In the genomic region with DNA sequence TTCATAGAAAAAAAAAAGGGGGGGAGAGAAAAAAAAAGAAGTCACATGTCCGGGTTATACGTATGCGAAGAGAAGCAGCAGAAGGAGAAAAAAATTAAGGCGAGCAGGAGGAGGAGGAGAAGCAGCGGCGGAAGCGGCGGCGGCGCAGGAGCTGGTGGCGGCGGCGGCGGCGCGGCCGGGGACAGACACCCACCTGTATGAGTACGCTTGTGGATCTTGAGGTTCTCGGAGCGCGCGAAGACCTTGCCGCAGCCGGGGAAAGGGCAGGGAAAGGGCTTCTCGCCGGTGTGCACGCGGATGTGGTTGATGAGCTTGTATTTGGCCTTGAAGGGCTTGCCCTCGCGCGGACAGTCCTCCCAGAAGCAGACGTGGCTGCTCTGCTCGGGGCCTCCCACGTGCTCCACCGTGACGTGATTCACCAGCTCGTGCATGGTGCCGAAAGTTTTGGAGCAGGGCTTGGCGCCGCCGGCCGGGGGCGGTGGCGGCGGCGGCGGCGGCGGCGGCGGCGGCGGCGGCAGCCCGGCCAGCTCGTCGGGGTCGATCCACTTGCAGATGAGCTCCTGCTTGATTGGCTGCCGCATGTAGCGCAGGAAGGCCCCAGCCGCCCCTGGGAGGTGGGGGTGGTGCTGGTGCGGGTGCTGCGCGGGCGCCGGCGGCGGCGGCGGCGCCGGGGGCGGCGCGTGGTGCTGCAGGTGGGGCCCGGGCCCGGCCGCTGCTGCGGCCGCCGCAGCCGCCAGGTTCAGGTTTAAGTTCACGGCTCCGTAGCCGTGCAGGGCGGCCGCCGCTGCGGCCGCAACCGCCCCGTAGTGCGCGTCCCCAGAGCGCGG, we compare ENCODE assay signal across 8 cellular contexts. TPM values are rescaled to one million over a fixed set of nuclear protein-coding genes. Genes with fewer than 3 reads are reported as not detected.
DNase-seq lines count a peak whose midpoint lies in the region; ATAC-seq and FAIRE-seq lines count a peak whose summit lies in the region.

No MANE protein-coding gene starts in this region.

- no peak overlapping the region for H3K27ac Mint-ChIP-seq in activated T-helper 17 cell treated with anti-CD3 and anti-CD28 coated beads, Interleukin-2, amount 50 U/mL, for 72 hours
- H3K27ac Mint-ChIP-seq in stimulated activated naive CD8-positive, alpha-beta T cell treated with anti-CD3 and anti-CD28 coated beads, Interleukin-15, amount 100 ng/mL, for 72 hours = peak overlapping the region in 1 of 2 donors; percentile 86

- peaks cover 10% of the 10 kb centered on the region for H3K4me1 Mint-ChIP-seq in activated T-helper 17 cell treated with anti-CD3 and anti-CD28 coated beads, Interleukin-2, amount 50 U/mL, for 72 hours
- peaks cover 31% of the 10 kb centered on the region for H3K4me1 Mint-ChIP-seq in stimulated activated naive CD8-positive, alpha-beta T cell treated with anti-CD3 and anti-CD28 coated beads, Interleukin-15, amount 100 ng/mL, for 72 hours

- H3K4me3 ChIP-seq in iPS-20b (ENCODE audit: low read length) = peak overlapping the region; percentile 94

- H3K36me3 ChIP-seq in iPS-20b (ENCODE audit: insufficient read depth, low read depth, low read length) = peaks cover 43% of the 10 kb centered on the region

- no peak overlapping the region for H3K27ac ChIP-seq in iPS-20b (ENCODE audit: low read length)

- ATAC-seq in activated T-helper 17 cell treated with anti-CD3 and anti-CD28 coated beads, Interleukin-2, amount 50 U/mL, for 72 hours (replicated peaks) = peak; percentile 62
- peak; percentile 68 for ATAC-seq in stimulated activated naive CD8-positive, alpha-beta T cell treated with anti-CD3 and anti-CD28 coated beads, Interleukin-15, amount 100 ng/mL, for 72 hours
- ATAC-seq in GM21360 (IDR thresholded peaks at IDR 0.05; ENCODE audit: unreplicated experiment) = no peak

- H3K27me3 ChIP-seq in iPS-20b (ENCODE audit: insufficient read depth, low read length) = peaks cover 48% of the 10 kb centered on the region

- FAIRE-seq in GM19239 (lab: Jason Lieb, UNC) = no peak

- no peaks in the 10 kb centered on the region for H3K9me3 ChIP-seq in iPS-20b (ENCODE audit: insufficient read depth, low read depth, low read length)

- H3K27me3 Mint-ChIP-seq in activated T-helper 17 cell treated with anti-CD3 and anti-CD28 coated beads, Interleukin-2, amount 50 U/mL, for 72 hours = peaks cover 61% of the 10 kb centered on the region
- peaks cover 88% of the 10 kb centered on the region for H3K27me3 Mint-ChIP-seq in stimulated activated naive CD8-positive, alpha-beta T cell treated with anti-CD3 and anti-CD28 coated beads, Interleukin-15, amount 100 ng/mL, for 72 hours

- H3K9me3 Mint-ChIP-seq in activated T-helper 17 cell treated with anti-CD3 and anti-CD28 coated beads, Interleukin-2, amount 50 U/mL, for 72 hours = no peaks in the 10 kb centered on the region
- no peaks in the 10 kb centered on the region for H3K9me3 Mint-ChIP-seq in stimulated activated naive CD8-positive, alpha-beta T cell treated with anti-CD3 and anti-CD28 coated beads, Interleukin-15, amount 100 ng/mL, for 72 hours

- peak; percentile 82 for DNase-seq in NCI-H345 (lab: John Stamatoyannopoulos, UW)
- no peak for DNase-seq in NCI-H345 treated with DMSO at 0.1 percent for 48 hours (lab: John Stamatoyannopoulos, UW; ENCODE audit: unreplicated experiment)
- DNase-seq in NCI-H146 treated with DMSO at 0.1 percent for 48 hours (lab: John Stamatoyannopoulos, UW; ENCODE audit: unreplicated experiment) = peak; percentile 80
- DNase-seq in stimulated activated naive CD8-positive, alpha-beta T cell treated with anti-CD3 and anti-CD28 coated beads, Interleukin-15, amount 100 ng/mL, for 72 hours = peak in 1 of 2 donors; percentile 64
- no peak for DNase-seq in GM19239 (ENCODE audit: insufficient read length, low spot score)

- peaks cover 34% of the 10 kb centered on the region; the same call in 1 of the 2 replicates for H3K4me1 ChIP-seq in iPS-20b (ENCODE audit: insufficient read depth, low read length)

- H3K36me3 Mint-ChIP-seq in activated T-helper 17 cell treated with anti-CD3 and anti-CD28 coated beads, Interleukin-2, amount 50 U/mL, for 72 hours (ENCODE audit: low read depth) = peaks cover 41% of the 10 kb centered on the region

- H3K4me3 Mint-ChIP-seq in activated T-helper 17 cell treated with anti-CD3 and anti-CD28 coated beads, Interleukin-2, amount 50 U/mL, for 72 hours = peak overlapping the region; percentile 74
- H3K4me3 Mint-ChIP-seq in stimulated activated naive CD8-positive, alpha-beta T cell treated with anti-CD3 and anti-CD28 coated beads, Interleukin-15, amount 100 ng/mL, for 72 hours = peak overlapping the region; percentile 81 to 89

- peak overlapping the region; percentile 96; the same call in 1 of the 2 replicates for H3K9ac ChIP-seq in iPS-20b (ENCODE audit: low read depth, low read length)

RNA-seq across cellular contexts. Expression of a gene that starts 1.4 kb away (rescaled TPM):
- total RNA-seq in activated T-helper 17 cell treated with anti-CD3 and anti-CD28 coated beads, Interleukin-2, amount 50 U/mL, for 72 hours = under 1 TPM in 1 of 2 donors, not detected in 1; 0.04 TPM

RNA-seq across cellular contexts. Expression of a gene that starts 11.4 kb away (rescaled TPM):
- total RNA-seq in activated T-helper 17 cell treated with anti-CD3 and anti-CD28 coated beads, Interleukin-2, amount 50 U/mL, for 72 hours = under 1 TPM in 1 of 2 donors, not detected in 1; 0.84 TPM

Comparison
In these comparisons a context has a peak if more than half of its experiments do, and no peak if none do; other contexts are left out.
1. DNase-seq: peak in NCI-H345 (single experiment) and NCI-H146 treated with DMSO at 0.1 percent for 48 hours (single experiment); none in NCI-H345 treated with DMSO at 0.1 percent for 48 hours (single experiment) and GM19239 (single experiment).